1 cellular context compared by ENCODE assay signal in the genomic region with DNA sequence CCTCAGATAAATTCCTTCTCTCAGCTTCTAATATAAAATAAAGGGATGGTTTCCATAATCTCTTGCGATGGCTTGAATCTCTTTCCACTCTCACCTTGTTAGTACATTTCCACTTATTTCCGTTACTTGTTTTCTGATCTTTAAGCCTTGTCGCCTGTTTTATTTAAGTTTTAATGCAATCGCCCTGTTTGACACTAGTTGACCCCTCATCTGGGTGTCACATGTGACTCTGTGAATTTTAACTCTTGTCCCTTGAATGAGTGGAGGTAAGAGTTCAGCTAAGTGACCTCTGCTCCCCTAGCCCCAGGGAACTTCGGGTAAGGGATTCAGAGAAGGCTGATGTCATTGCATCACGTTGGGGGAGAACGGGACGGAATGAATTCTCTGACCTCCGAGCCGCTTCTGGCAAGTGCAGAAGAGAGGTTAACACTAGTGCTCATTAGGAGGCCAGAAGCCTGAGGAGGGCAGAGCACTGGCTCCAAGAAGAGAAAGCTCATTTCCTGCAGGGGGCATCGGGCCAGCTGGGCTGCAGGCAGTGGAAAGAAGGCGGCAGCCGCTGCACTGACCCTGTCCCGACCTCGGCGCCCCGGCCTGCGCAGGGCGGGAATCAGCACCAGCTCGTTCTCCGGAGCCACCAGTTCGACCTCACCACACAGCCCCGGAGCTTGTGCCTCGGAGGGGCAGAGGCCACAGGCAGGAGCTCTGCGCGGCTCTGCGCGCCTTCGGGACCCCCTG.
TF ChIP-seq lines count a peak whose summit lies in the region.

No MANE protein-coding gene starts in this region.

TF ChIP-seq in HepG2, 621 proteins besides CTCF, POLR2A, EP300 and RAD21 (continued from another document and continues in another):
- TF ChIP-seq ETV6 (CRISPR knock-in tag; conservative IDR thresholded peaks at IDR 0.05) (no peak), HES4 (CRISPR knock-in tag; IDR thresholded peaks at IDR 0.05; ENCODE audit: borderline replicate concordance) (no peak), ZNF383 (CRISPR knock-in tag; IDR thresholded peaks at IDR 0.05; ENCODE audit: borderline replicate concordance) (no peak), ZNF83 (CRISPR knock-in tag; IDR thresholded peaks at IDR 0.05; ENCODE audit: borderline replicate concordance) (no peak), HOXA9 (CRISPR knock-in tag; IDR thresholded peaks at IDR 0.05; ENCODE audit: borderline replicate concordance) (0 out of 2 replicates have a peak, but pooled peaks have one; percentile 49), GTF3A (CRISPR knock-in tag; conservative IDR thresholded peaks at IDR 0.05) (no peak), SIX4 (CRISPR knock-in tag; IDR thresholded peaks at IDR 0.05) (no peak), SAP130 (CRISPR knock-in tag; IDR thresholded peaks at IDR 0.05; ENCODE audit: low read depth) (peak; percentile 80), RFX5 (IDR thresholded peaks at IDR 0.05; ENCODE audit: low read depth, low read length) (no peak), ZNF569 (CRISPR knock-in tag; IDR thresholded peaks at IDR 0.05; ENCODE audit: borderline replicate concordance) (no peak), ZNF232 (CRISPR knock-in tag; IDR thresholded peaks at IDR 0.05; ENCODE audit: borderline replicate concordance) (peak; percentile 61; the same call in 1 of the 2 replicates), LCORL (IDR thresholded peaks at IDR 0.05) (no peak), LCORL (CRISPR knock-in tag; IDR thresholded peaks at IDR 0.05) (no peak), GLI4 (CRISPR knock-in tag; IDR thresholded peaks at IDR 0.05; ENCODE audit: borderline replicate concordance) (no peak), ASH2L (IDR thresholded peaks at IDR 0.05; ENCODE audit: insufficient read length, low read depth, low read length) (peak; percentile 36), MZF1 (CRISPR knock-in tag; IDR thresholded peaks at IDR 0.05; ENCODE audit: borderline replicate concordance) (0 out of 2 replicates have a peak, but pooled peaks have one; percentile 48), JDP2 (CRISPR knock-in tag; IDR thresholded peaks at IDR 0.05; ENCODE audit: borderline replicate concordance) (no peak), AHR (CRISPR knock-in tag; IDR thresholded peaks at IDR 0.05) (no peak; the same call in 1 of the 2 replicates), WIZ (CRISPR knock-in tag; IDR thresholded peaks at IDR 0.05) (no peak), REL (CRISPR knock-in tag; conservative IDR thresholded peaks at IDR 0.05) (0 out of 2 replicates have a peak, but pooled peaks have one; percentile 63), ZNF230 (CRISPR knock-in tag; IDR thresholded peaks at IDR 0.05) (no peak; the same call in 1 of the 2 replicates), ZNF496 (CRISPR knock-in tag; IDR thresholded peaks at IDR 0.05; ENCODE audit: insufficient replicate concordance) (no peak), MATR3 (CRISPR knock-in tag; IDR thresholded peaks at IDR 0.05) (no peak), RBFOX2 (IDR thresholded peaks at IDR 0.05; ENCODE audit: low read depth, low read length) (no peak), ZBTB20 (CRISPR knock-in tag; IDR thresholded peaks at IDR 0.05; ENCODE audit: borderline replicate concordance, low read depth) (peak; percentile 87; the same call in 1 of the 2 replicates), NFKBIZ (CRISPR knock-in tag; IDR thresholded peaks at IDR 0.05) (no peak), NR2F1 (CRISPR knock-in tag; IDR thresholded peaks at IDR 0.05) (peak; percentile 82 to 89), MBD4 (IDR thresholded peaks at IDR 0.05; ENCODE audit: borderline replicate concordance, low read length) (no peak), ARHGAP35 (CRISPR knock-in tag; IDR thresholded peaks at IDR 0.05; ENCODE audit: borderline replicate concordance) (peak; percentile 74; the same call in 1 of the 2 replicates), ZNF557 (CRISPR knock-in tag; IDR thresholded peaks at IDR 0.05) (0 out of 2 replicates have a peak, but pooled peaks have one; percentile 36), CREM (IDR thresholded peaks at IDR 0.05) (no peak), CREM (CRISPR knock-in tag; IDR thresholded peaks at IDR 0.05) (no peak), KAT2B (IDR thresholded peaks at IDR 0.05; ENCODE audit: borderline replicate concordance, low read depth, low read length) (no peak), U2AF1 (optimal IDR thresholded peaks at IDR 0.05; ENCODE audit: low read depth, low read length) (no peak), DMAP1 (CRISPR knock-in tag; IDR thresholded peaks at IDR 0.05) (peak; percentile 78), ZBTB3 (CRISPR knock-in tag; IDR thresholded peaks at IDR 0.05; ENCODE audit: borderline replicate concordance, low read depth) (no peak), PRMT3 (CRISPR knock-in tag; IDR thresholded peaks at IDR 0.05; ENCODE audit: borderline replicate concordance, low read depth) (no peak), FIP1L1 (IDR thresholded peaks at IDR 0.05; ENCODE audit: borderline replicate concordance, insufficient read depth, low read depth, low read length) (no peak), ZNF382 (CRISPR knock-in tag; IDR thresholded peaks at IDR 0.05; ENCODE audit: borderline replicate concordance) (no peak), FOXA1 (IDR thresholded peaks at IDR 0.05) (no peak), FOXA1 (CRISPR knock-in tag; IDR thresholded peaks at IDR 0.05) (peak; percentile 10; the same call in 1 of the 2 replicates), ATF1 (CRISPR knock-in tag; IDR thresholded peaks at IDR 0.05) (no peak; the same call in 1 of the 2 replicates), ZNF616 (CRISPR knock-in tag; IDR thresholded peaks at IDR 0.05; ENCODE audit: low read depth) (no peak), NBN (conservative IDR thresholded peaks at IDR 0.05) (no peak), ZNF766 (CRISPR knock-in tag; IDR thresholded peaks at IDR 0.05; ENCODE audit: borderline replicate concordance) (peak; percentile 20; the same call in 1 of the 2 replicates), ZNF33A (CRISPR knock-in tag; IDR thresholded peaks at IDR 0.05; ENCODE audit: borderline replicate concordance) (no peak), FOXK2 (IDR thresholded peaks at IDR 0.05) (no peak), PITX1 (CRISPR knock-in tag; IDR thresholded peaks at IDR 0.05) (peak; percentile 71), ZNF782 (CRISPR knock-in tag; IDR thresholded peaks at IDR 0.05; ENCODE audit: borderline replicate concordance) (no peak)
- TF ChIP-seq, protein P1, sequence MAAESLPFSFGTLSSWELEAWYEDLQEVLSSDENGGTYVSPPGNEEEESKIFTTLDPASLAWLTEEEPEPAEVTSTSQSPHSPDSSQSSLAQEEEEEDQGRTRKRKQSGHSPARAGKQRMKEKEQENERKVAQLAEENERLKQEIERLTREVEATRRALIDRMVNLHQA (CRISPR knock-in tag; IDR thresholded peaks at IDR 0.05): no peak
- TF ChIP-seq, protein P2, sequence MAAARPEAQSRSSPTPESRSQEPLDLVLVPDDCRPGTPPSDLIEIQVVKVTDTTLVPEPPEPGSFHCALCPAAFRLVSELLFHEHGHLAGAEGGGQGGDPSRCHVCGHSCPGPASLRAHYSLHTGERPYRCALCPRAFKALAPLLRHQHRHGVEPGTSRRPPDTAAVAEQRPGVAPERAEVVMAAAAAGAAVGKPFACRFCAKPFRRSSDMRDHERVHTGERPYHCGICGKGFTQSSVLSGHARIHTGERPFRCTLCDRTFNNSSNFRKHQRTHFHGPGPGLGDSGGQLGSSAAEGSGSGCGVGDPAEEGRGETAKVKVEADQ (CRISPR knock-in tag; IDR thresholded peaks at IDR 0.05; ENCODE audit: borderline replicate concordance): peak; percentile 30; the same call in 1 of the 2 replicates
- TF ChIP-seq, protein P3, sequence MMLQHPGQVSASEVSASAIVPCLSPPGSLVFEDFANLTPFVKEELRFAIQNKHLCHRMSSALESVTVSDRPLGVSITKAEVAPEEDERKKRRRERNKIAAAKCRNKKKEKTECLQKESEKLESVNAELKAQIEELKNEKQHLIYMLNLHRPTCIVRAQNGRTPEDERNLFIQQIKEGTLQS (CRISPR knock-in tag; IDR thresholded peaks at IDR 0.05): peak; percentile 73
- TF ChIP-seq, protein P4, sequence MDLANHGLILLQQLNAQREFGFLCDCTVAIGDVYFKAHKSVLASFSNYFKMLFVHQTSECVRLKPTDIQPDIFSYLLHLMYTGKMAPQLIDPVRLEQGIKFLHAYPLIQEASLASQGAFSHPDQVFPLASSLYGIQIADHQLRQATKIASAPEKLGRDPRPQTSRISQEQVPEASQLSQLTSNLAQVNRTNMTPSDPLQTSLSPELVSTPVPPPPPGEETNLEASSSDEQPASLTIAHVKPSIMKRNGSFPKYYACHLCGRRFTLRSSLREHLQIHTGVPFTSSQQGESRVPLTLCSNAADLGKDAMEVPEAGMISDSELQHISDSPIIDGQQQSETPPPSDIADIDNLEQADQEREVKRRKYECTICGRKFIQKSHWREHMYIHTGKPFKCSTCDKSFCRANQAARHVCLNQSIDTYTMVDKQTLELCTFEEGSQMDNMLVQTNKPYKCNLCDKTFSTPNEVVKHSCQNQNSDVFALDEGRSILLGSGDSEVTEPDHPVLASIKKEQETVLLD (CRISPR knock-in tag; IDR thresholded peaks at IDR 0.05; ENCODE audit: low read depth): no peak
- TF ChIP-seq, protein P5, sequence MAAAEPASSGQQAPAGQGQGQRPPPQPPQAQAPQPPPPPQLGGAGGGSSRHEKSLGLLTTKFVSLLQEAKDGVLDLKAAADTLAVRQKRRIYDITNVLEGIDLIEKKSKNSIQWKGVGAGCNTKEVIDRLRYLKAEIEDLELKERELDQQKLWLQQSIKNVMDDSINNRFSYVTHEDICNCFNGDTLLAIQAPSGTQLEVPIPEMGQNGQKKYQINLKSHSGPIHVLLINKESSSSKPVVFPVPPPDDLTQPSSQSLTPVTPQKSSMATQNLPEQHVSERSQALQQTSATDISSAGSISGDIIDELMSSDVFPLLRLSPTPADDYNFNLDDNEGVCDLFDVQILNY (CRISPR knock-in tag; conservative IDR thresholded peaks at IDR 0.05): no peak; the same call in 1 of the 2 replicates
- TF ChIP-seq, protein P6, sequence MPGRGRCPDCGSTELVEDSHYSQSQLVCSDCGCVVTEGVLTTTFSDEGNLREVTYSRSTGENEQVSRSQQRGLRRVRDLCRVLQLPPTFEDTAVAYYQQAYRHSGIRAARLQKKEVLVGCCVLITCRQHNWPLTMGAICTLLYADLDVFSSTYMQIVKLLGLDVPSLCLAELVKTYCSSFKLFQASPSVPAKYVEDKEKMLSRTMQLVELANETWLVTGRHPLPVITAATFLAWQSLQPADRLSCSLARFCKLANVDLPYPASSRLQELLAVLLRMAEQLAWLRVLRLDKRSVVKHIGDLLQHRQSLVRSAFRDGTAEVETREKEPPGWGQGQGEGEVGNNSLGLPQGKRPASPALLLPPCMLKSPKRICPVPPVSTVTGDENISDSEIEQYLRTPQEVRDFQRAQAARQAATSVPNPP (CRISPR knock-in tag; IDR thresholded peaks at IDR 0.05): no peak
- TF ChIP-seq, protein P7, sequence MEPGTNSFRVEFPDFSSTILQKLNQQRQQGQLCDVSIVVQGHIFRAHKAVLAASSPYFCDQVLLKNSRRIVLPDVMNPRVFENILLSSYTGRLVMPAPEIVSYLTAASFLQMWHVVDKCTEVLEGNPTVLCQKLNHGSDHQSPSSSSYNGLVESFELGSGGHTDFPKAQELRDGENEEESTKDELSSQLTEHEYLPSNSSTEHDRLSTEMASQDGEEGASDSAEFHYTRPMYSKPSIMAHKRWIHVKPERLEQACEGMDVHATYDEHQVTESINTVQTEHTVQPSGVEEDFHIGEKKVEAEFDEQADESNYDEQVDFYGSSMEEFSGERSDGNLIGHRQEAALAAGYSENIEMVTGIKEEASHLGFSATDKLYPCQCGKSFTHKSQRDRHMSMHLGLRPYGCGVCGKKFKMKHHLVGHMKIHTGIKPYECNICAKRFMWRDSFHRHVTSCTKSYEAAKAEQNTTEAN (CRISPR knock-in tag; conservative IDR thresholded peaks at IDR 0.05): 0 out of 2 replicates have a peak, but pooled peaks have one; percentile 34
- TF ChIP-seq, protein P8, sequence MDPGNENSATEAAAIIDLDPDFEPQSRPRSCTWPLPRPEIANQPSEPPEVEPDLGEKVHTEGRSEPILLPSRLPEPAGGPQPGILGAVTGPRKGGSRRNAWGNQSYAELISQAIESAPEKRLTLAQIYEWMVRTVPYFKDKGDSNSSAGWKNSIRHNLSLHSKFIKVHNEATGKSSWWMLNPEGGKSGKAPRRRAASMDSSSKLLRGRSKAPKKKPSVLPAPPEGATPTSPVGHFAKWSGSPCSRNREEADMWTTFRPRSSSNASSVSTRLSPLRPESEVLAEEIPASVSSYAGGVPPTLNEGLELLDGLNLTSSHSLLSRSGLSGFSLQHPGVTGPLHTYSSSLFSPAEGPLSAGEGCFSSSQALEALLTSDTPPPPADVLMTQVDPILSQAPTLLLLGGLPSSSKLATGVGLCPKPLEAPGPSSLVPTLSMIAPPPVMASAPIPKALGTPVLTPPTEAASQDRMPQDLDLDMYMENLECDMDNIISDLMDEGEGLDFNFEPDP (CRISPR knock-in tag; conservative IDR thresholded peaks at IDR 0.05): no peak
- TF ChIP-seq, protein P9, sequence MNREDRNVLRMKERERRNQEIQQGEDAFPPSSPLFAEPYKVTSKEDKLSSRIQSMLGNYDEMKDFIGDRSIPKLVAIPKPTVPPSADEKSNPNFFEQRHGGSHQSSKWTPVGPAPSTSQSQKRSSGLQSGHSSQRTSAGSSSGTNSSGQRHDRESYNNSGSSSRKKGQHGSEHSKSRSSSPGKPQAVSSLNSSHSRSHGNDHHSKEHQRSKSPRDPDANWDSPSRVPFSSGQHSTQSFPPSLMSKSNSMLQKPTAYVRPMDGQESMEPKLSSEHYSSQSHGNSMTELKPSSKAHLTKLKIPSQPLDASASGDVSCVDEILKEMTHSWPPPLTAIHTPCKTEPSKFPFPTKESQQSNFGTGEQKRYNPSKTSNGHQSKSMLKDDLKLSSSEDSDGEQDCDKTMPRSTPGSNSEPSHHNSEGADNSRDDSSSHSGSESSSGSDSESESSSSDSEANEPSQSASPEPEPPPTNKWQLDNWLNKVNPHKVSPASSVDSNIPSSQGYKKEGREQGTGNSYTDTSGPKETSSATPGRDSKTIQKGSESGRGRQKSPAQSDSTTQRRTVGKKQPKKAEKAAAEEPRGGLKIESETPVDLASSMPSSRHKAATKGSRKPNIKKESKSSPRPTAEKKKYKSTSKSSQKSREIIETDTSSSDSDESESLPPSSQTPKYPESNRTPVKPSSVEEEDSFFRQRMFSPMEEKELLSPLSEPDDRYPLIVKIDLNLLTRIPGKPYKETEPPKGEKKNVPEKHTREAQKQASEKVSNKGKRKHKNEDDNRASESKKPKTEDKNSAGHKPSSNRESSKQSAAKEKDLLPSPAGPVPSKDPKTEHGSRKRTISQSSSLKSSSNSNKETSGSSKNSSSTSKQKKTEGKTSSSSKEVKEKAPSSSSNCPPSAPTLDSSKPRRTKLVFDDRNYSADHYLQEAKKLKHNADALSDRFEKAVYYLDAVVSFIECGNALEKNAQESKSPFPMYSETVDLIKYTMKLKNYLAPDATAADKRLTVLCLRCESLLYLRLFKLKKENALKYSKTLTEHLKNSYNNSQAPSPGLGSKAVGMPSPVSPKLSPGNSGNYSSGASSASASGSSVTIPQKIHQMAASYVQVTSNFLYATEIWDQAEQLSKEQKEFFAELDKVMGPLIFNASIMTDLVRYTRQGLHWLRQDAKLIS (CRISPR knock-in tag; IDR thresholded peaks at IDR 0.05): peak; percentile 63; the same call in 1 of the 2 replicates
- TF ChIP-seq, protein P10, sequence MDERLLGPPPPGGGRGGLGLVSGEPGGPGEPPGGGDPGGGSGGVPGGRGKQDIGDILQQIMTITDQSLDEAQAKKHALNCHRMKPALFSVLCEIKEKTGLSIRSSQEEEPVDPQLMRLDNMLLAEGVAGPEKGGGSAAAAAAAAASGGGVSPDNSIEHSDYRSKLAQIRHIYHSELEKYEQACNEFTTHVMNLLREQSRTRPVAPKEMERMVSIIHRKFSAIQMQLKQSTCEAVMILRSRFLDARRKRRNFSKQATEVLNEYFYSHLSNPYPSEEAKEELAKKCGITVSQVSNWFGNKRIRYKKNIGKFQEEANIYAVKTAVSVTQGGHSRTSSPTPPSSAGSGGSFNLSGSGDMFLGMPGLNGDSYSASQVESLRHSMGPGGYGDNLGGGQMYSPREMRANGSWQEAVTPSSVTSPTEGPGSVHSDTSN (CRISPR knock-in tag; IDR thresholded peaks at IDR 0.05): no peak
